Comparison of ENCODE assay signal across 11 cellular contexts in the genomic region with DNA sequence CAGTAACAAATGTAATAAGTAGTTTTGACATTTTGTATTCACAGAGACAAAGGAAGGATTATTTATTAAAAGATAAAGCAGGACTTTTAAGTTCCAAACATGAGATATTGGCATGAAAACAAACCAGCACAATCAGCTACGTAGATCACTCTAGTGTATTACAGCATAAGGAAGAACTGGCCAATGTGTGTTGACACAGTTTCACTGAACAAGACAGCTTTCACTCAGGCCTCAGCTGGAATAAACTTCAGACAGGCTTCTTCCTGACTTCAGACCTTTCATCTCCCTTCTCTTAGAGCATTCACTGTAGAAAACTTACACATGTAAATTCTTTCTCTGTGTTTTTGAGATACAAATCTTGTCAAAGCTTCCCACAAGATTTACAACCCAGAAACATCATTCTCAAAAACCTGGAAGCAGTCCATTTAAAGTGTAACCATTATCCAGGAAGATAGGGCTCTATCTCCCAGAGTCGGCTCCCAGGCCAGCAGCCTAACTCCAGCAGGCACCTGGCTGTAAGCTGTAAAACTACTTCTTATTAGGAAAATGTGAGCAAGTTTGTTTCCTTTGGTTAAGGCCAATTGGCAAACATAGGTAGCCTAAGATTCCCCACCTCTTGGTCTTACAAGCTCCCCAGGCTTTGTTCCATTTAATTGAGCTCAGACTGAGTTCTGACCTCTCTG.
"Had no signal": no experiment of that assay in that cellular context is flagged by ENCODE, and none has a peak within 500 bp of the region (broad histone marks: within the 10 kb centered on the region; RNA-seq: fewer than 3 reads in every experiment).

No MANE protein-coding gene starts in this region.

- H3K36me3 ChIP-seq: ascending aorta, breast epithelium, heart left ventricle had no signal

- H3K27ac Mint-ChIP-seq: activated naive CD4-positive, alpha-beta T cell treated with anti-CD3 and anti-CD28 coated beads for 36 hours; activated T-helper 1 cell treated with anti-CD3 and anti-CD28 coated beads, Interleukin-12 subunit alpha, Interleukin-12 subunit beta, Interleukin-2, Interleukin-4 antibody, amounts not matched to agents 30 ng/mL and 10 ng/mL and 1 ng/mL, durations not matched to agents 14 hours and 24 hours and 36 hours; memory B cell; nephron progenitor cell had no signal

- H3K4me3 ChIP-seq: ascending aorta, breast epithelium, heart left ventricle had no signal

- H3K4me1 ChIP-seq: ascending aorta, breast epithelium had no signal

- H3K9me3 ChIP-seq: ascending aorta, breast epithelium, heart left ventricle had no signal

- H3K4me1 Mint-ChIP-seq: memory B cell, nephron progenitor cell had no signal

- H3K27ac ChIP-seq: ascending aorta, breast epithelium had no signal

- H3K4me3 Mint-ChIP-seq: activated naive CD4-positive, alpha-beta T cell treated with anti-CD3 and anti-CD28 coated beads for 36 hours; activated T-helper 1 cell treated with anti-CD3 and anti-CD28 coated beads, Interleukin-12 subunit alpha, Interleukin-12 subunit beta, Interleukin-2, Interleukin-4 antibody, amounts not matched to agents 30 ng/mL and 10 ng/mL and 1 ng/mL, durations not matched to agents 14 hours and 24 hours and 36 hours; memory B cell; nephron progenitor cell had no signal

- H3K27me3 Mint-ChIP-seq: memory B cell had no signal

- DNase-seq: activated CD4-positive, alpha-beta T cell treated with anti-CD3 and anti-CD28 coated beads, Interleukin-2, amount 50 U/mL, for 1 hour; activated naive CD4-positive, alpha-beta T cell treated with anti-CD3 and anti-CD28 coated beads for 36 hours; heart left ventricle; nephron progenitor cell; stimulated activated CD4-positive, alpha-beta T cell treated with anti-CD3 and anti-CD28 coated beads, Interleukin-12 subunit alpha, Interleukin-12 subunit beta, amount 100 ng/mL, for 4 hours; stimulated activated CD4-positive, alpha-beta T cell treated with anti-CD3 and anti-CD28 coated beads, Interleukin-2, amount 100 ng/mL, for 24 hours had no signal

- H3K27me3 ChIP-seq: ascending aorta, breast epithelium, heart left ventricle had no signal

- ATAC-seq: activated CD4-positive, CD25-positive, alpha-beta regulatory T cell treated with anti-CD3 and anti-CD28 coated beads, Interleukin-2, amount 50 U/mL, for 24 hours had no signal

- H3K36me3 Mint-ChIP-seq: memory B cell had no signal

- H3K9me3 Mint-ChIP-seq: activated T-helper 1 cell treated with anti-CD3 and anti-CD28 coated beads, Interleukin-12 subunit alpha, Interleukin-12 subunit beta, Interleukin-2, Interleukin-4 antibody, amounts not matched to agents 30 ng/mL and 10 ng/mL and 1 ng/mL, durations not matched to agents 14 hours and 24 hours and 36 hours; memory B cell had no signal
